7 cellular contexts compared by ENCODE assay signal in the genomic region with DNA sequence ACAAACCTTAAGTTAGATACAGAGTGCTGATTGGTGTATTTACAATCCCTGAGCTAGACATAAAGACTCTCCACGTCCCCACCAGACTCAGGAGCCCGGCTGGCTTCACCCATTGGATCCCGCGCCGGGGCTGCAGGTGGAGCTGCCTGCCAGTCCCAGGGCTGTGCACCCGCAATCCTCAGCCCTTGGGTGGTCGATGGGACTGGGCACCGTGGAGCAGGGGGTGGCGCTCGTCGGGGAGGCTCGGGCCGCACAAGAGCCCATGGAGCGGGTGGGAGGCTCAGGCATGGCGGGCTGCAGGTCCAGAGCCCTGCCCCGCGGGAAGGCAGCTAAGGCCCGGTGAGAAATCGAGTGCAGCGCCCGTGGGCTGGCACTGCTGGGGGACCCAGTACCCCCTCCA. TPM values are rescaled to one million over a fixed set of nuclear protein-coding genes. Genes with fewer than 3 reads are reported as not detected.
"Had no signal": no experiment of that assay in that cellular context is flagged by ENCODE, and none has a peak within 500 bp of the region (broad histone marks: within the 10 kb centered on the region; RNA-seq: fewer than 3 reads in every experiment).

No MANE protein-coding gene starts in this region.

RNA-seq across cellular contexts. Expression of gene GSX1, which starts 44.1 kb away (rescaled TPM):
- total RNA-seq: GM23248, GM23338, H1, H4, H7, H9, HFFc6 had no signal
- polyA plus RNA-seq: GM23248, GM23338, H1 had no signal
